30 cellular contexts compared by ENCODE assay signal in the genomic region with DNA sequence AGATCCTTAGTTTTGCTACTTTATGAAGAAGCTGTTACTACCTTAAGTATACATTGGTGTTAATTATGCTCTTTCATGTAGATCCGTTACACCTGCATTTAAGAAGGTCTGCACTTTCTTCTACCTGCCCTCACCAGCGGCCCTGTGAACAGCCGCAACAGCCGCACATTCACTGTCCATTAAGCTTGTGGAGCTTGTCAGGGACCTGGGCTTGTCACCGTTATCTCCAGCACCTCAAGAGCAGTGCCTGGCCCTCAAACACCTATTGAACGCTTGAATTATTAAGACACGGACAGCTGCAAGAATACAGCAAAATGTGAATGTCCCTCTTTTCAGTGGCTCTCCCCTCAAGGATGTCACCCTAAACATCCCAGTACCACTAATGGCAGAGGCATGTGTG. TPM values are rescaled to one million over a fixed set of nuclear protein-coding genes. Genes with fewer than 3 reads are reported as not detected.
A peak's percentile ranks its signal among the peaks of the same experiment; 100 is the strongest.
DNase-seq lines count a peak whose midpoint lies in the region; ATAC-seq and TF ChIP-seq lines count a peak whose summit lies in the region.
"Had no signal": no experiment of that assay in that cellular context is flagged by ENCODE, and none has a peak within 500 bp of the region (broad histone marks: within the 10 kb centered on the region; RNA-seq: fewer than 3 reads in every experiment).

No MANE protein-coding gene starts in this region.

- H3K9me3 ChIP-seq in heart right ventricle (no peaks in the 10 kb centered on the region), spleen (no peaks in the 10 kb centered on the region)
- H3K9me3 ChIP-seq: adrenal gland, body of pancreas, HAP-1, pancreas, uterus had no signal

- intact Hi-C loops in Right ventricle myocardium superior (cut with DNase I) (no loop called here), heart right ventricle (cut with DNase I) (loop anchor here in 8 of 10 donors (2.0 to 10.0 kb wide), 7 partner anchors 33 to 159 kb away; no protein-coding TSS in a partner anchor), spleen (cut with DNase I; ENCODE audit: low total_unique reads) (no loop called here)

- H3K36me3 ChIP-seq in heart right ventricle (peaks cover 0 to 61% (median 24%) of the 10 kb centered on the region in 9 donors), spleen (peaks cover 0 to 63% (median 40%) of the 10 kb centered on the region in 6 donors)
- H3K36me3 ChIP-seq: uterus had no signal

- peak overlapping the region in 2 of 10 donors; percentile 31 to 86 for H3K27ac ChIP-seq in heart right ventricle
- H3K27ac ChIP-seq in spleen = peak overlapping the region in 1 of 8 donors; percentile 87
- H3K27ac ChIP-seq: body of pancreas, pancreas had no signal

- H3K4me1 Mint-ChIP-seq in HFFc6 (ENCODE audit: low read depth) = peaks cover 67% of the 10 kb centered on the region
- peaks cover 37 to 44% of the 10 kb centered on the region in 2 donors for H3K4me1 Mint-ChIP-seq in effector memory CD8-positive, alpha-beta T cell (ENCODE audit: low read depth in 2 of 2)

- no peak for TF ChIP-seq POLR2A in spleen (IDR thresholded peaks at IDR 0.05)

- H3K27me3 ChIP-seq in heart right ventricle (no peaks in the 10 kb centered on the region), spleen (replicated peaks in 1 of 7) (peaks cover 0 to 5% (median 0%) of the 10 kb centered on the region in 7 donors)
- H3K27me3 ChIP-seq: adrenal gland, body of pancreas, pancreas, uterus had no signal

- H3K4me1 ChIP-seq in heart right ventricle = peaks cover 21 to 77% (median 56%) of the 10 kb centered on the region in 9 donors
- H3K4me1 ChIP-seq in spleen = peaks cover 19 to 91% (median 58%) of the 10 kb centered on the region in 6 donors

- H3K4me3 Mint-ChIP-seq in HFFc6 = no peak overlapping the region
- H3K4me3 Mint-ChIP-seq in effector memory CD8-positive, alpha-beta T cell = no peak overlapping the region
- H3K4me3 Mint-ChIP-seq: activated T-cell treated with anti-CD3 and anti-CD28 coated beads, Interleukin-2, amount 50 U/mL, for 4 hours; B cell; mesothelial cell of epicardium; T-helper 17 cell had no signal

- no peaks in the 10 kb centered on the region for H3K9me3 Mint-ChIP-seq in HFFc6
- no peaks in the 10 kb centered on the region for H3K9me3 Mint-ChIP-seq in effector memory CD8-positive, alpha-beta T cell
- H3K9me3 Mint-ChIP-seq: activated T-cell treated with anti-CD3 and anti-CD28 coated beads, Interleukin-2, amount 50 U/mL, for 4 hours; mesothelial cell of epicardium had no signal

- H3K4me3 ChIP-seq in heart right ventricle = no peak overlapping the region
- no peak overlapping the region for H3K4me3 ChIP-seq in spleen
- H3K4me3 ChIP-seq: adrenal gland, body of pancreas, HAP-1, pancreas, skin epidermis, uterus had no signal

- peak overlapping the region; percentile 43; the same call in 1 of the 2 replicates for H3K27ac Mint-ChIP-seq in HFFc6
- peak overlapping the region; percentile 95 to 98 for H3K27ac Mint-ChIP-seq in effector memory CD8-positive, alpha-beta T cell
- H3K27ac Mint-ChIP-seq: B cell, mesothelial cell of epicardium had no signal

- ATAC-seq in Right ventricle myocardium superior (ENCODE audit: poor library complexity) (no peak), heart right ventricle (no peak), HG02571 (IDR thresholded peaks at IDR 0.05; ENCODE audit: unreplicated experiment) (no peak)
- no peak for ATAC-seq in effector memory CD8-positive, alpha-beta T cell (replicated peaks)
- ATAC-seq: activated CD4-positive, CD25-positive, alpha-beta regulatory T cell treated with anti-CD3 and anti-CD28 coated beads, Interleukin-2, amount 50 U/mL, for 24 hours; activated T-cell treated with anti-CD3 and anti-CD28 coated beads, Interleukin-2, amount 50 U/mL, for 4 hours; body of pancreas; pancreas; PC-3; SK-N-SH treated with all-trans-retinoic acid at 6 μM for 48 hours; T-helper 17 cell had no signal

- DNase-seq in Right ventricle myocardium superior (peak; percentile 36), heart right ventricle (no peak), HFFc6 (no peak), spleen (peak; percentile 50), HPDE6-E6E7 (ENCODE audit: extremely low spot score) (no peak), amniotic stem cell (lab: John Stamatoyannopoulos, UW) (no peak)
- DNase-seq in effector memory CD8-positive, alpha-beta T cell = no peak
- DNase-seq: activated gamma-delta T cell; body of pancreas; COR-L47; DMS53; foreskin melanocyte; NCI-H1417; NCI-H2029; NCI-H524 treated with DMSO at 0.1 percent for 48 hours; PC-3; retina; stimulated activated naive CD4-positive, alpha-beta T cell treated with Interleukin-2 at 50 U/mL for 16 hours; T-helper 17 cell; uterus had no signal

- WGBS in heart right ventricle, 2 donors = 74 to 84% methylated on average over 7 of the region's 7 CpGs
- WGBS in spleen, 5 donors = 93 to 98% (median 96%) methylated on average over 7 of the region's 7 CpGs

- peaks cover 14% of the 10 kb centered on the region for H3K27me3 Mint-ChIP-seq in HFFc6 (ENCODE audit: insufficient read depth)
- no peaks in the 10 kb centered on the region for H3K27me3 Mint-ChIP-seq in effector memory CD8-positive, alpha-beta T cell
- H3K27me3 Mint-ChIP-seq: B cell, T-helper 17 cell had no signal

- no peak for TF ChIP-seq CTCF in heart right ventricle (IDR thresholded peaks at IDR 0.05)
- TF ChIP-seq CTCF in HFFc6 (IDR thresholded peaks at IDR 0.05) = no peak
- TF ChIP-seq CTCF in spleen (IDR thresholded peaks at IDR 0.05 in 8 of 11, conservative IDR thresholded peaks at IDR 0.05 in 3 of 11) = no peak

- H3K36me3 Mint-ChIP-seq in HFFc6 (ENCODE audit: low read depth) = peaks cover 42% of the 10 kb centered on the region
- H3K36me3 Mint-ChIP-seq in effector memory CD8-positive, alpha-beta T cell (ENCODE audit: insufficient read depth) = peaks cover 66% of the 10 kb centered on the region

RNA-seq across cellular contexts. Expression of gene MXRA7, which starts 3.0 kb away (rescaled TPM):
- total RNA-seq in Right ventricle myocardium superior (336 TPM), heart right ventricle (100 to 1,000 TPM; 298 to 586 (median 488) TPM), spleen (100 to 1,000 TPM in 6 of 7 donors, 10 to 100 TPM in 1; 89.4 to 172 (median 121) TPM)
- polyA plus RNA-seq in heart right ventricle (100 to 1,000 TPM; 121 to 199 TPM), spleen (10 to 100 TPM; 37.8 to 66.2 (median 48.7) TPM)
- total RNA-seq in HFFc6 (2021; fragmentation: NEBNext Ultra II Directional; extraction: Animal tissue kit (Norgen Biotek cat#: 25700)) = 100 to 1,000 TPM; 180 to 259 (median 192) TPM

RNA-seq across cellular contexts. Expression of gene JMJD6, which starts 12.6 kb away (rescaled TPM):
- total RNA-seq in Right ventricle myocardium superior (63.1 TPM), heart right ventricle (10 to 100 TPM; 34.6 to 79.3 (median 43.2) TPM), spleen (10 to 100 TPM; 21.2 to 54.3 (median 38.6) TPM)
- polyA plus RNA-seq in heart right ventricle (10 to 100 TPM; 36.1 to 56.5 TPM), spleen (10 to 100 TPM; 21.4 to 37.3 (median 32.7) TPM)
- total RNA-seq in HFFc6 (2021; fragmentation: NEBNext Ultra II Directional; extraction: Animal tissue kit (Norgen Biotek cat#: 25700)) = 10 to 100 TPM; 32.9 to 44.3 (median 37.3) TPM

RNA-seq across cellular contexts. Expression of gene METTL23, which starts 12.9 kb away (rescaled TPM):
- total RNA-seq in Right ventricle myocardium superior (19.0 TPM), heart right ventricle (10 to 100 TPM; 18.0 to 29.9 (median 24.7) TPM), spleen (10 to 100 TPM; 35.8 to 53.4 (median 49.1) TPM)
- polyA plus RNA-seq in heart right ventricle (10 to 100 TPM; 24.5 to 41.8 TPM), spleen (10 to 100 TPM; 54.7 to 72.7 (median 57.0) TPM)
- total RNA-seq in HFFc6 (2021; fragmentation: NEBNext Ultra II Directional; extraction: Animal tissue kit (Norgen Biotek cat#: 25700)) = 10 to 100 TPM; 30.1 to 32.8 (median 31.1) TPM

RNA-seq across cellular contexts. Expression of gene SRSF2, which starts 23.4 kb away (rescaled TPM):
- total RNA-seq in Right ventricle myocardium superior (61.2 TPM), heart right ventricle (100 to 1,000 TPM in 1 of 10 donors, 10 to 100 TPM in 9; 58.8 to 103 (median 76.3) TPM), spleen (100 to 1,000 TPM; 181 to 239 (median 202) TPM)
- polyA plus RNA-seq in heart right ventricle (100 to 1,000 TPM in 1 of 2 donors, 10 to 100 TPM in 1; 93.4 to 109 TPM), spleen (100 to 1,000 TPM; 159 to 189 (median 161) TPM)
- total RNA-seq in HFFc6 (2021; fragmentation: NEBNext Ultra II Directional; extraction: Animal tissue kit (Norgen Biotek cat#: 25700)) = 100 to 1,000 TPM; 179 to 220 (median 215) TPM

RNA-seq across cellular contexts. Expression of gene MFSD11, which starts 24.2 kb away (rescaled TPM):
- 23.3 TPM for total RNA-seq in Right ventricle myocardium superior
- 10 to 100 TPM; 25.1 to 34.4 (median 29.6) TPM for total RNA-seq in heart right ventricle
- 10 to 100 TPM in 1 of 2 donors, 1 to 10 TPM in 1; 9.2 to 23.2 TPM for polyA plus RNA-seq in heart right ventricle
- total RNA-seq in HFFc6 (2021; fragmentation: NEBNext Ultra II Directional; extraction: Animal tissue kit (Norgen Biotek cat#: 25700)) = 10 to 100 TPM; 16.1 to 23.4 (median 20.7) TPM
- 10 to 100 TPM; 22.8 to 45.4 (median 35.3) TPM for total RNA-seq in spleen
- polyA plus RNA-seq in spleen = 10 to 100 TPM in 1 of 3 donors, 1 to 10 TPM in 2; 6.9 to 11.3 (median 7.8) TPM

Comparison
In these comparisons a context has a peak if more than half of its experiments do, and no peak if none do; other contexts are left out.
1. DNase-seq: peak in Right ventricle myocardium superior (single experiment) and spleen (single experiment); none in heart right ventricle (0 of 2), HFFc6 (single experiment), effector memory CD8-positive, alpha-beta T cell (0 of 3), HPDE6-E6E7 (single experiment) and amniotic stem cell (single experiment).
2. intact Hi-C loops: an anchor here in heart right ventricle (2.0 to 10.0 kb wide); none called in Right ventricle myocardium superior and spleen.